In the genomic region with DNA sequence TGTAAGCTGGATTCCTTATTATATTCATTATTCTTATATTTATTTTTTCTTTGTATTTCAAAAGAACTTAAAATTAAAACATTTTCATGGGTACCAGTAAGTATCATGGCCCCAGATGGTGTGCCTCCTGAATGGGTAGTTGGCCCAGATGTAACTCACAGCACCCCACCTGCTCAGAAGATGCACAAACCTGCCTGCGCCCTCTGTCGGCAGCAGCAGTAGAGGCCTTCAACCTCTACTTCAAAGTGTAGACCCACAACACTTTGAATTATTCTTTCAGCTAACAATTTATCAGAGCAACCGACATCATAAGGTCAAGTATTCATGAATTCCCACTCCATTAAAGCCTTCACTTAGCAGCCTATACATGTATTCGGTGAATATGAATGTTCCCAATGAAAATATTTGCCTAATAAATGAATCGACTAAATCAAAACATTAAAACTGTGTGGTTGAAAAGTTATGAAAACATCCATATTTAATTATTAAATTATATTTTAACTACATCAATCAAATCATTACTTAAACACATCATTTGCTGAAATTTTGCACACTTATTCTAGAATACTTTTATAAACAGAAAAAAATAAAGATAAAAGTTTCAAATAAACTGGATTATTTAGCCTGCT, we compare ENCODE assay signal across 8 cellular contexts. TPM values are rescaled to one million over a fixed set of nuclear protein-coding genes. Genes with fewer than 3 reads are reported as not detected.
DNase-seq lines count a peak whose midpoint lies in the region; ATAC-seq and TF ChIP-seq lines count a peak whose summit lies in the region.

No MANE protein-coding gene starts in this region.

- H3K36me3 ChIP-seq in uterus = no peaks in the 10 kb centered on the region

- TF ChIP-seq POLR2A in uterus (IDR thresholded peaks at IDR 0.05) = no peak

- intact Hi-C loops in posterior cingulate gyrus (cut with DNase I) (loop anchor here (10.0 kb wide), 2 partner anchors 212 to 872 kb away; no protein-coding TSS in a partner anchor), uterus (cut with DNase I; ENCODE audit: low total_unique reads) (no loop called here)

- peak; percentile 25 for DNase-seq in AG09309 (ENCODE audit: low read depth)
- DNase-seq in LHCN-M2 (ENCODE audit: low read depth) = peak; percentile 43
- peak; percentile 57 for DNase-seq in RPMI7951 (ENCODE audit: low read depth)
- DNase-seq in activated T-helper 1 cell treated with Interleukin-2 at 50 U/mL for 16 hours (ENCODE audit: low read depth) = peak; percentile 52
- peak; percentile 62 for DNase-seq in fibroblast of villous mesenchyme (ENCODE audit: low read depth)
- DNase-seq in posterior cingulate gyrus = peak in 6 of 10 donors; percentile 32 to 83 (median 36)
- peak in 1 of 2 donors; percentile 35 for DNase-seq in uterus

- no peaks in the 10 kb centered on the region for H3K27me3 ChIP-seq in uterus

- H3K9me3 ChIP-seq in uterus = no peaks in the 10 kb centered on the region

- H3K4me3 ChIP-seq in AG09309 (ENCODE audit: control insufficient read depth, low read depth, low read length) (no peak overlapping the region), fibroblast of villous mesenchyme (ENCODE audit: low read depth, low read length) (no peak overlapping the region), uterus (no peak overlapping the region)

- TF ChIP-seq CTCF in AG09309 (IDR thresholded peaks at IDR 0.05; ENCODE audit: control insufficient read depth, insufficient read depth, low read depth, low read length, missing control alignments) = peak; percentile 98
- peak; percentile 95 for TF ChIP-seq CTCF in fibroblast of villous mesenchyme (IDR thresholded peaks at IDR 0.05; ENCODE audit: insufficient read depth, low read depth, low read length)
- peak; percentile 41 to 59 (median 54) for TF ChIP-seq CTCF in uterus (IDR thresholded peaks at IDR 0.05)

- peak; percentile 65 for ATAC-seq in GM18907 (IDR thresholded peaks at IDR 0.05; ENCODE audit: unreplicated experiment)

- no peak overlapping the region for H3K27ac ChIP-seq in uterus

- no peaks in the 10 kb centered on the region for H3K4me1 ChIP-seq in uterus

RNA-seq across cellular contexts. Expression of a gene that starts 25.4 kb away (rescaled TPM):
- 4.3 and 5.4 TPM in 2 replicates for total RNA-seq in LHCN-M2 (2014; rRNA removed)
- 2.7 TPM for polyA plus RNA-seq in LHCN-M2 (2012)
- total RNA-seq in RPMI7951 (2014; rRNA removed; shearing (Covaris generic)) = 4.7 and 4.9 TPM in 2 replicates
- total RNA-seq in fibroblast of villous mesenchyme = 4.2 and 6.0 TPM in 2 replicates
- total RNA-seq in uterus = 1 to 10 TPM; 1.8 to 9.4 (median 7.5) TPM

RNA-seq across cellular contexts. Expression of a gene that starts 52.4 kb away (rescaled TPM):
- total RNA-seq in LHCN-M2 (2014; rRNA removed) (not detected in 2 replicates), fibroblast of villous mesenchyme (not detected in 2 replicates), uterus (not detected)
- 0.10 TPM for polyA plus RNA-seq in LHCN-M2 (2012)
- 0.60 and 0.88 TPM in 2 replicates for total RNA-seq in RPMI7951 (2014; rRNA removed; shearing (Covaris generic))
